In the genomic region with DNA sequence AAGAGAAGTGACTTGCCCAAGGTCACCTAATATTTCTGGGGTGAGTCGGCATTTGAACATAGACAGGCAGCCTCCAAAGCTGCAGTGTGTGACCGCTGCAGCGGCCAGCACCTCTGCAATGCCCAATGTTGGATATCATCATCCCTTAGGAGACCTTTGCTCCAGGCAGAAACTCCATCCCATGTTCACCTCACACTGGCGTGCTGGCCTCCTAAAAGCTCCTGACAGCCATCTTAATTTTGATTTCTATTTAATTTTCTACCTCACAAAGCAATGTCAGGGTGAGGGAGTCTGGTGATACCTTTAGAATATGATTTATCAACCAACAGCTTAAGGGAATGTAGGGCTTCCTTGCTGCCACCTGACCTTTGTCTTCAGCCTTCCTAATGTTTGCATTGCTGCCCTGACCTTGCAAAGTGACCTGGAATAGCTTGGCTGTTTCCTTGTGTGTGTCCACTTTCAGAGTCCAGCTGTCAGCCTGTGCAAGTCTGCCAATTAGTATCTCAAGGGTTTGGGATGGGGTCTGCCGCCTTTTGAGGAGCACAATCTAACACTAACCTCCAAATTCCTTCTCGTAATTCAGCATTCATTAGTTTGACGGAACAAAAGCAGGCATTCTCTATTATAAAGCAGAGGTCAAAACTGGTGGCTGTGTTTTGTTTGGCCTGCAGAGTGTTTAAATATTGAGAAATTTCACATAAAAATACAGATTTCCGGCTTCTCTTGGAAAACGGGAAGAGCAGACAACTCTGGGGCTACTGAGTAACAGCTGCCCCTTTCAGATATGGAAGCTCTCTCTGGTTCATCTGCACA, we compare ENCODE assay signal across 1 cellular context.
TF ChIP-seq lines count a peak whose summit lies in the region.

No MANE protein-coding gene starts in this region.

TF ChIP-seq in HepG2, 621 proteins besides CTCF, POLR2A, EP300 and RAD21 (continued from another document and continues in another):
- TF ChIP-seq MEIS2 (CRISPR knock-in tag; IDR thresholded peaks at IDR 0.05) (peak; percentile 72; the same call in 1 of the 2 replicates), CREB1 (IDR thresholded peaks at IDR 0.05) (no peak), CREB1 (CRISPR knock-in tag; IDR thresholded peaks at IDR 0.05) (0 out of 2 replicates have a peak, but pooled peaks have one; percentile 38), HNF4G (IDR thresholded peaks at IDR 0.05; ENCODE audit: borderline replicate concordance, low read depth, low read length) (no peak; the same call in none of the 2 replicates), HNF4G (CRISPR knock-in tag; IDR thresholded peaks at IDR 0.05; ENCODE audit: borderline replicate concordance, low read depth) (peak; percentile 84; the same call in 1 of the 2 replicates), SAP130 (CRISPR knock-in tag; IDR thresholded peaks at IDR 0.05; ENCODE audit: low read depth) (peak; percentile 33; the same call in 1 of the 2 replicates), NFYB (CRISPR knock-in tag; IDR thresholded peaks at IDR 0.05) (no peak; the same call in 1 of the 2 replicates), KLF16 (CRISPR knock-in tag; IDR thresholded peaks at IDR 0.05) (peak in 1 of 2 experiments; percentile 24; a peak in 1 of 4 replicates), FOXA1 (IDR thresholded peaks at IDR 0.05) (no peak), FOXA1 (CRISPR knock-in tag; IDR thresholded peaks at IDR 0.05) (peak; percentile 38; the same call in 1 of the 2 replicates), RARA (CRISPR knock-in tag; IDR thresholded peaks at IDR 0.05) (peak; percentile 80), KDM5B (CRISPR knock-in tag; IDR thresholded peaks at IDR 0.05; ENCODE audit: borderline replicate concordance) (peak; percentile 62; the same call in 1 of the 2 replicates), ETV5 (CRISPR knock-in tag; IDR thresholded peaks at IDR 0.05; ENCODE audit: borderline replicate concordance) (peak; percentile 28; the same call in 1 of the 2 replicates), MED1 (CRISPR knock-in tag; IDR thresholded peaks at IDR 0.05) (peak; percentile 75), NONO (IDR thresholded peaks at IDR 0.05) (no peak), NONO (CRISPR knock-in tag; conservative IDR thresholded peaks at IDR 0.05) (0 out of 2 replicates have a peak, but pooled peaks have one; percentile 7), ZNF160 (CRISPR knock-in tag; IDR thresholded peaks at IDR 0.05) (no peak), ZNF775 (CRISPR knock-in tag; IDR thresholded peaks at IDR 0.05; ENCODE audit: borderline replicate concordance) (no peak), ZFP82 (CRISPR knock-in tag; IDR thresholded peaks at IDR 0.05; ENCODE audit: borderline replicate concordance) (peak; percentile 78; the same call in 1 of the 2 replicates), ATF7-NPFF (CRISPR knock-in tag; IDR thresholded peaks at IDR 0.05; ENCODE audit: low read depth) (peak; percentile 67; the same call in 1 of the 2 replicates), NCOA2 (CRISPR knock-in tag; IDR thresholded peaks at IDR 0.05) (peak; percentile 76), POLR2AphosphoS2 (IDR thresholded peaks at IDR 0.05; ENCODE audit: low read depth, low read length) (no peak), FOXP1 (IDR thresholded peaks at IDR 0.05) (no peak), FOXP1 (CRISPR knock-in tag; IDR thresholded peaks at IDR 0.05) (peak; percentile 51; the same call in 1 of the 2 replicates), CCDC6 (CRISPR knock-in tag; IDR thresholded peaks at IDR 0.05) (no peak), ZBTB33 (CRISPR knock-in tag; IDR thresholded peaks at IDR 0.05) (0 out of 2 replicates have a peak, but pooled peaks have one; percentile 3), SMAD3 (CRISPR knock-in tag; IDR thresholded peaks at IDR 0.05) (0 out of 2 replicates have a peak, but pooled peaks have one; percentile 17), ZNF3 (CRISPR knock-in tag; IDR thresholded peaks at IDR 0.05) (peak; percentile 53; the same call in 1 of the 2 replicates), ZNF430 (CRISPR knock-in tag; IDR thresholded peaks at IDR 0.05) (peak; percentile 71; the same call in 1 of the 2 replicates), ZNF337 (CRISPR knock-in tag; IDR thresholded peaks at IDR 0.05; ENCODE audit: borderline replicate concordance, low read depth) (0 out of 2 replicates have a peak, but pooled peaks have one; percentile 18), MIER3 (CRISPR knock-in tag; IDR thresholded peaks at IDR 0.05; ENCODE audit: borderline replicate concordance) (peak; percentile 13; the same call in 1 of the 2 replicates), ZNF576 (CRISPR knock-in tag; IDR thresholded peaks at IDR 0.05) (no peak), PHF21A (CRISPR knock-in tag; IDR thresholded peaks at IDR 0.05) (peak; percentile 91), NFE2 (CRISPR knock-in tag; IDR thresholded peaks at IDR 0.05) (no peak), ZNF224 (CRISPR knock-in tag; IDR thresholded peaks at IDR 0.05) (peak; percentile 66; the same call in 1 of the 2 replicates), KAT8 (CRISPR knock-in tag; IDR thresholded peaks at IDR 0.05) (peak; percentile 40; the same call in 1 of the 2 replicates), ZNF605 (CRISPR knock-in tag; IDR thresholded peaks at IDR 0.05) (peak; percentile 51; the same call in 1 of the 2 replicates), ZNF143 (CRISPR knock-in tag; IDR thresholded peaks at IDR 0.05) (0 out of 2 replicates have a peak, but pooled peaks have one; percentile 40)
- TF ChIP-seq, protein P1, sequence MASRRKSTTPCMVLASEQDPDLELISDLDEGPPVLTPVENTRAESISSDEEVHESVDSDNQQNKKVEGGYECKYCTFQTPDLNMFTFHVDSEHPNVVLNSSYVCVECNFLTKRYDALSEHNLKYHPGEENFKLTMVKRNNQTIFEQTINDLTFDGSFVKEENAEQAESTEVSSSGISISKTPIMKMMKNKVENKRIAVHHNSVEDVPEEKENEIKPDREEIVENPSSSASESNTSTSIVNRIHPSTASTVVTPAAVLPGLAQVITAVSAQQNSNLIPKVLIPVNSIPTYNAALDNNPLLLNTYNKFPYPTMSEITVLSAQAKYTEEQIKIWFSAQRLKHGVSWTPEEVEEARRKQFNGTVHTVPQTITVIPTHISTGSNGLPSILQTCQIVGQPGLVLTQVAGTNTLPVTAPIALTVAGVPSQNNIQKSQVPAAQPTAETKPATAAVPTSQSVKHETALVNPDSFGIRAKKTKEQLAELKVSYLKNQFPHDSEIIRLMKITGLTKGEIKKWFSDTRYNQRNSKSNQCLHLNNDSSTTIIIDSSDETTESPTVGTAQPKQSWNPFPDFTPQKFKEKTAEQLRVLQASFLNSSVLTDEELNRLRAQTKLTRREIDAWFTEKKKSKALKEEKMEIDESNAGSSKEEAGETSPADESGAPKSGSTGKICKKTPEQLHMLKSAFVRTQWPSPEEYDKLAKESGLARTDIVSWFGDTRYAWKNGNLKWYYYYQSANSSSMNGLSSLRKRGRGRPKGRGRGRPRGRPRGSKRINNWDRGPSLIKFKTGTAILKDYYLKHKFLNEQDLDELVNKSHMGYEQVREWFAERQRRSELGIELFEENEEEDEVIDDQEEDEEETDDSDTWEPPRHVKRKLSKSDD (CRISPR knock-in tag; IDR thresholded peaks at IDR 0.05; ENCODE audit: low read depth) = 0 out of 2 replicates have a peak, but pooled peaks have one; percentile 20
- TF ChIP-seq, protein P2, sequence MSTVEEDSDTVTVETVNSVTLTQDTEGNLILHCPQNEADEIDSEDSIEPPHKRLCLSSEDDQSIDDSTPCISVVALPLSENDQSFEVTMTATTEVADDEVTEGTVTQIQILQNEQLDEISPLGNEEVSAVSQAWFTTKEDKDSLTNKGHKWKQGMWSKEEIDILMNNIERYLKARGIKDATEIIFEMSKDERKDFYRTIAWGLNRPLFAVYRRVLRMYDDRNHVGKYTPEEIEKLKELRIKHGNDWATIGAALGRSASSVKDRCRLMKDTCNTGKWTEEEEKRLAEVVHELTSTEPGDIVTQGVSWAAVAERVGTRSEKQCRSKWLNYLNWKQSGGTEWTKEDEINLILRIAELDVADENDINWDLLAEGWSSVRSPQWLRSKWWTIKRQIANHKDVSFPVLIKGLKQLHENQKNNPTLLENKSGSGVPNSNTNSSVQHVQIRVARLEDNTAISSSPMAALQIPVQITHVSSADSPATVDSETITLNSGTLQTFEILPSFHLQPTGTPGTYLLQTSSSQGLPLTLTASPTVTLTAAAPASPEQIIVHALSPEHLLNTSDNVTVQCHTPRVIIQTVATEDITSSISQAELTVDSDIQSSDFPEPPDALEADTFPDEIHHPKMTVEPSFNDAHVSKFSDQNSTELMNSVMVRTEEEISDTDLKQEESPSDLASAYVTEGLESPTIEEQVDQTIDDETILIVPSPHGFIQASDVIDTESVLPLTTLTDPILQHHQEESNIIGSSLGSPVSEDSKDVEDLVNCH (CRISPR knock-in tag; IDR thresholded peaks at IDR 0.05) = no peak
- TF ChIP-seq, protein P3, sequence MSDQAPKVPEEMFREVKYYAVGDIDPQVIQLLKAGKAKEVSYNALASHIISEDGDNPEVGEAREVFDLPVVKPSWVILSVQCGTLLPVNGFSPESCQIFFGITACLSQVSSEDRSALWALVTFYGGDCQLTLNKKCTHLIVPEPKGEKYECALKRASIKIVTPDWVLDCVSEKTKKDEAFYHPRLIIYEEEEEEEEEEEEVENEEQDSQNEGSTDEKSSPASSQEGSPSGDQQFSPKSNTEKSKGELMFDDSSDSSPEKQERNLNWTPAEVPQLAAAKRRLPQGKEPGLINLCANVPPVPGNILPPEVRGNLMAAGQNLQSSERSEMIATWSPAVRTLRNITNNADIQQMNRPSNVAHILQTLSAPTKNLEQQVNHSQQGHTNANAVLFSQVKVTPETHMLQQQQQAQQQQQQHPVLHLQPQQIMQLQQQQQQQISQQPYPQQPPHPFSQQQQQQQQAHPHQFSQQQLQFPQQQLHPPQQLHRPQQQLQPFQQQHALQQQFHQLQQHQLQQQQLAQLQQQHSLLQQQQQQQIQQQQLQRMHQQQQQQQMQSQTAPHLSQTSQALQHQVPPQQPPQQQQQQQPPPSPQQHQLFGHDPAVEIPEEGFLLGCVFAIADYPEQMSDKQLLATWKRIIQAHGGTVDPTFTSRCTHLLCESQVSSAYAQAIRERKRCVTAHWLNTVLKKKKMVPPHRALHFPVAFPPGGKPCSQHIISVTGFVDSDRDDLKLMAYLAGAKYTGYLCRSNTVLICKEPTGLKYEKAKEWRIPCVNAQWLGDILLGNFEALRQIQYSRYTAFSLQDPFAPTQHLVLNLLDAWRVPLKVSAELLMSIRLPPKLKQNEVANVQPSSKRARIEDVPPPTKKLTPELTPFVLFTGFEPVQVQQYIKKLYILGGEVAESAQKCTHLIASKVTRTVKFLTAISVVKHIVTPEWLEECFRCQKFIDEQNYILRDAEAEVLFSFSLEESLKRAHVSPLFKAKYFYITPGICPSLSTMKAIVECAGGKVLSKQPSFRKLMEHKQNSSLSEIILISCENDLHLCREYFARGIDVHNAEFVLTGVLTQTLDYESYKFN (CRISPR knock-in tag; conservative IDR thresholded peaks at IDR 0.05) = peak; percentile 96
- TF ChIP-seq, protein P4, sequence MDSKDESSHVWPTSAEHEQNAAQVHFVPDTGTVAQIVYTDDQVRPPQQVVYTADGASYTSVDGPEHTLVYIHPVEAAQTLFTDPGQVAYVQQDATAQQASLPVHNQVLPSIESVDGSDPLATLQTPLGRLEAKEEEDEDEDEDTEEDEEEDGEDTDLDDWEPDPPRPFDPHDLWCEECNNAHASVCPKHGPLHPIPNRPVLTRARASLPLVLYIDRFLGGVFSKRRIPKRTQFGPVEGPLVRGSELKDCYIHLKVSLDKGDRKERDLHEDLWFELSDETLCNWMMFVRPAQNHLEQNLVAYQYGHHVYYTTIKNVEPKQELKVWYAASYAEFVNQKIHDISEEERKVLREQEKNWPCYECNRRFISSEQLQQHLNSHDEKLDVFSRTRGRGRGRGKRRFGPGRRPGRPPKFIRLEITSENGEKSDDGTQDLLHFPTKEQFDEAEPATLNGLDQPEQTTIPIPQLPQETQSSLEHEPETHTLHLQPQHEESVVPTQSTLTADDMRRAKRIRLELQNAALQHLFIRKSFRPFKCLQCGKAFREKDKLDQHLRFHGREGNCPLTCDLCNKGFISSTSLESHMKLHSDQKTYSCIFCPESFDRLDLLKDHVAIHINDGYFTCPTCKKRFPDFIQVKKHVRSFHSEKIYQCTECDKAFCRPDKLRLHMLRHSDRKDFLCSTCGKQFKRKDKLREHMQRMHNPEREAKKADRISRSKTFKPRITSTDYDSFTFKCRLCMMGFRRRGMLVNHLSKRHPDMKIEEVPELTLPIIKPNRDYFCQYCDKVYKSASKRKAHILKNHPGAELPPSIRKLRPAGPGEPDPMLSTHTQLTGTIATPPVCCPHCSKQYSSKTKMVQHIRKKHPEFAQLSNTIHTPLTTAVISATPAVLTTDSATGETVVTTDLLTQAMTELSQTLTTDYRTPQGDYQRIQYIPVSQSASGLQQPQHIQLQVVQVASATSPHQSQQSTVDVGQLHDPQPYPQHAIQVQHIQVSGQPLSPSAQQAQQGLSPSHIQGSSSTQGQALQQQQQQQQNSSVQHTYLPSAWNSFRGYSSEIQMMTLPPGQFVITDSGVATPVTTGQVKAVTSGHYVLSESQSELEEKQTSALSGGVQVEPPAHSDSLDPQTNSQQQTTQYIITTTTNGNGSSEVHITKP (CRISPR knock-in tag; IDR thresholded peaks at IDR 0.05; ENCODE audit: low read depth) = peak; percentile 31; the same call in 1 of the 2 replicates
